ENCODE assay signal across 17 cellular contexts in the genomic region with DNA sequence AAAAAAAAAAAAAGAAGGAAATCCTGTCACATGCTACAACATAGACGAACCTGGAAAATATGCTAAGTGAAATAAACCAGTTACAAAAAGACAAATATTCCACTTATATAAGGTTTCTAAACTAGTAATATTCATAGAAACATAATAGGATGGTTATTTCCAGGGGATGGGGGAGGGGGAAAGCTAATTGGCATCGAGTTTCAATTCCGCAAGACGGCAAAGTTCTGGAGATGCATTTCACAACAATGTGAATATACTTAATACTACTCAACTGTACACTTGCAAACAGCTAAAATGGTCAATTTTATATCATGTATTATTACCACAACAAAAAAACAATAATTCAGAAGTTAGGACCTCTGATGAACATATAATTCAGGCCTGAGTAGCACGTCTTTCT. TPM values are rescaled to one million over a fixed set of nuclear protein-coding genes. Genes with fewer than 3 reads are reported as not detected.
DNase-seq lines count a peak whose midpoint lies in the region; ATAC-seq and TF ChIP-seq lines count a peak whose summit lies in the region.
"Had no signal": no experiment of that assay in that cellular context is flagged by ENCODE, and none has a peak within 500 bp of the region (broad histone marks: within the 10 kb centered on the region; RNA-seq: fewer than 3 reads in every experiment).

No MANE protein-coding gene starts in this region.

- H3K27ac ChIP-seq in GM23338 (ENCODE audit: low read depth) = no peak overlapping the region
- H3K27ac ChIP-seq in OCI-LY3 (ENCODE audit: low read length) = peak overlapping the region; percentile 69
- H3K27ac ChIP-seq in gastrocnemius medialis = no peak overlapping the region

- H3K9me2 ChIP-seq in GM23338 (ENCODE audit: insufficient read depth) = no peaks in the 10 kb centered on the region

- H3K9me3 ChIP-seq in OCI-LY3 (ENCODE audit: insufficient read depth, low read length) (no peaks in the 10 kb centered on the region), gastrocnemius medialis (no peaks in the 10 kb centered on the region)
- H3K9me3 ChIP-seq: BLaER1 treated with 17β-estradiol and CSF1 and Interleukin-3, amounts not matched to agents 10 nM and 100 nM; HAP-1 had no signal

- intact Hi-C loops in gastrocnemius medialis (cut with DNase I; ENCODE audit: low total_unique reads) = no loop called here

- H3K27me3 Mint-ChIP-seq in GM23338 (ENCODE audit: insufficient read depth, low read depth, poor library complexity) = no peaks in the 10 kb centered on the region
- H3K27me3 Mint-ChIP-seq: CD4-positive, alpha-beta memory T cell had no signal

- H3K4me3 Mint-ChIP-seq in GM23338 = no peak overlapping the region
- H3K4me3 Mint-ChIP-seq: CD4-positive, alpha-beta memory T cell had no signal

- H4K20me1 ChIP-seq in GM23338 (replicated peaks; ENCODE audit: insufficient read depth) (no peaks in the 10 kb centered on the region), OCI-LY3 (ENCODE audit: insufficient read depth, low read length) (no peaks in the 10 kb centered on the region)
- H4K20me1 ChIP-seq: BLaER1 treated with 17β-estradiol and CSF1 and Interleukin-3, amounts not matched to agents 10 nM and 100 nM had no signal

- no peaks in the 10 kb centered on the region for H3K9me3 Mint-ChIP-seq in GM23338
- H3K9me3 Mint-ChIP-seq: CD4-positive, alpha-beta memory T cell had no signal

- H3K4me1 ChIP-seq in GM23338 (ENCODE audit: insufficient read depth) (no peaks in the 10 kb centered on the region), OCI-LY3 (ENCODE audit: low read length) (peaks cover 38% of the 10 kb centered on the region), gastrocnemius medialis (peaks cover 0 to 9% of the 10 kb centered on the region in 2 donors)
- H3K4me1 ChIP-seq: HAP-1 had no signal

- TF ChIP-seq CTCF in GM23338 (conservative IDR thresholded peaks at IDR 0.05; ENCODE audit: low read depth in 2 of 2) (no peak), OCI-LY3 (IDR thresholded peaks at IDR 0.05; ENCODE audit: low read depth, low read length) (no peak), gastrocnemius medialis (IDR thresholded peaks at IDR 0.05 in 4 of 5, conservative IDR thresholded peaks at IDR 0.05 in 1 of 5) (no peak)

- H3K4me3 ChIP-seq in GM23338 = no peak overlapping the region
- H3K4me3 ChIP-seq in OCI-LY3 (ENCODE audit: low read length) = peak overlapping the region; percentile 4; the same call in 1 of the 2 replicates
- H3K4me3 ChIP-seq in gastrocnemius medialis = no peak overlapping the region
- H3K4me3 ChIP-seq: BLaER1 treated with 17β-estradiol and CSF1 and Interleukin-3, amounts not matched to agents 10 nM and 100 nM; HAP-1 had no signal

- peak overlapping the region; percentile 61; the same call in 1 of the 2 replicates for H2AFZ ChIP-seq in GM23338
- 0 out of 2 replicates have a peak overlapping the region, but pooled peaks have one; percentile 12 for H2AFZ ChIP-seq in OCI-LY3 (ENCODE audit: low read depth, low read length)

- H3K4me2 ChIP-seq in GM23338 (no peak overlapping the region), OCI-LY3 (ENCODE audit: low read length) (peak overlapping the region; percentile 37)

- H3K36me3 Mint-ChIP-seq in GM23338 (ENCODE audit: low read depth) = no peaks in the 10 kb centered on the region
- H3K36me3 Mint-ChIP-seq: CD4-positive, alpha-beta memory T cell had no signal

- H3K9ac ChIP-seq in OCI-LY3 (ENCODE audit: low read length) = peak overlapping the region; percentile 49; the same call in 1 of the 2 replicates
- H3K9ac ChIP-seq: BLaER1 treated with 17β-estradiol and CSF1 and Interleukin-3, amounts not matched to agents 10 nM and 100 nM had no signal

- ATAC-seq in GM23338 = no peak
- peak; percentile 16 to 30 for ATAC-seq in gastrocnemius medialis

- no peaks in the 10 kb centered on the region for H3K36me3 ChIP-seq in GM23338 (ENCODE audit: insufficient read depth)
- peaks cover 20% of the 10 kb centered on the region for H3K36me3 ChIP-seq in OCI-LY3 (replicated peaks; ENCODE audit: low read depth, low read length)
- peaks cover 0 to 56% of the 10 kb centered on the region in 2 donors for H3K36me3 ChIP-seq in gastrocnemius medialis
- H3K36me3 ChIP-seq: BLaER1 treated with 17β-estradiol and CSF1 and Interleukin-3, amounts not matched to agents 10 nM and 100 nM; HAP-1 had no signal

- H3K27ac Mint-ChIP-seq in GM23338 = no peak overlapping the region
- H3K27ac Mint-ChIP-seq: CD4-positive, alpha-beta memory T cell had no signal

- in situ Hi-C loops in gastrocnemius medialis (cut with MboI; ENCODE audit: low sequenced_read_pairs in 4 of 4) = no loop called here

- H3K4me1 Mint-ChIP-seq in GM23338 = no peaks in the 10 kb centered on the region; the same call in 2 of the 3 replicates

- no peak for TF ChIP-seq POLR2A in gastrocnemius medialis (IDR thresholded peaks at IDR 0.05)

- no peak for DNase-seq in GM23338 (ENCODE audit: low spot score)
- DNase-seq in NOMO-1 (lab: John Stamatoyannopoulos, UW; ENCODE audit: unreplicated experiment in 2 of 2) = peak; percentile 72 to 84
- DNase-seq in gastrocnemius medialis = no peak
- no peak for DNase-seq in NCI-H128 (lab: John Stamatoyannopoulos, UW; ENCODE audit: unreplicated experiment)
- DNase-seq in NCI-H345 treated with DMSO at 0.1 percent for 48 hours (lab: John Stamatoyannopoulos, UW; ENCODE audit: unreplicated experiment) = no peak
- DNase-seq in cerebellar nuclear complex (lab: John Stamatoyannopoulos, UW) = no peak
- DNase-seq: ACHN; CD4-positive, alpha-beta memory T cell; DMS153; DND-41; GDM1 had no signal

- H3K79me2 ChIP-seq in GM23338 (replicated peaks; ENCODE audit: insufficient read depth) (no peaks in the 10 kb centered on the region), OCI-LY3 (ENCODE audit: low read length) (no peaks in the 10 kb centered on the region)

- H3K27me3 ChIP-seq in GM23338 (ENCODE audit: insufficient read depth) = no peaks in the 10 kb centered on the region
- no peaks in the 10 kb centered on the region for H3K27me3 ChIP-seq in OCI-LY3 (ENCODE audit: low read depth, low read length)
- H3K27me3 ChIP-seq in gastrocnemius medialis = no peaks in the 10 kb centered on the region
- H3K27me3 ChIP-seq: BLaER1 treated with 17β-estradiol and CSF1 and Interleukin-3, amounts not matched to agents 10 nM and 100 nM had no signal

- no peaks in the 10 kb centered on the region for H3F3A ChIP-seq in GM23338 (replicated peaks; ENCODE audit: low read depth)

TF ChIP-seq in GM23338, 12 proteins besides CTCF, POLR2A, EP300 and RAD21 (continues in another document):
- TF ChIP-seq STAT1 (IDR thresholded peaks at IDR 0.05; ENCODE audit: unreplicated experiment) = no peak
- TF ChIP-seq POLR2AphosphoS5 (IDR thresholded peaks at IDR 0.05; ENCODE audit: low read depth) = no peak
- TF ChIP-seq NANOG (IDR thresholded peaks at IDR 0.05; ENCODE audit: borderline replicate concordance) = no peak
- TF ChIP-seq CREB1 (CRISPR knock-in tag; IDR thresholded peaks at IDR 0.05; ENCODE audit: low read depth) = no peak

RNA-seq across cellular contexts. Expression of a gene that starts 37.9 kb away (rescaled TPM):
- total RNA-seq in GM23338 (2014; rRNA removed; shearing (Covaris generic)) = not detected in 2 replicates
- polyA plus RNA-seq in GM23338 (2016; fragmentation: Nextera tagmentation; extraction: Ambion mirVana) = not detected in 2 replicates
- total RNA-seq in gastrocnemius medialis = 10 to 100 TPM in 2 of 4 donors, 1 to 10 TPM in 2; 6.0 to 38.2 (median 8.5) TPM
- total RNA-seq: H1, HT1080 had no signal
- polyA plus RNA-seq: CD4-positive, alpha-beta memory T cell; H1 had no signal

RNA-seq across cellular contexts. Expression of a gene that starts 43.1 kb away (rescaled TPM):
- not detected in 2 replicates for total RNA-seq in GM23338 (2014; rRNA removed; shearing (Covaris generic))
- polyA plus RNA-seq in GM23338 (2016; fragmentation: Nextera tagmentation; extraction: Ambion mirVana) = not detected in 2 replicates
- total RNA-seq in gastrocnemius medialis = 10 to 100 TPM; 12.8 to 82.3 (median 15.7) TPM
- total RNA-seq: A172, H1, HT1080 had no signal
- polyA plus RNA-seq: CD4-positive, alpha-beta memory T cell; H1 had no signal

Comparison
In these comparisons a context has a peak if more than half of its experiments do, and no peak if none do; other contexts are left out.
1. DNase-seq: peak in NOMO-1 (2 of 2); none in GM23338 (single experiment), gastrocnemius medialis (0 of 2), NCI-H128 (single experiment), NCI-H345 treated with DMSO at 0.1 percent for 48 hours (single experiment) and cerebellar nuclear complex (0 of 2).
2. RNA of a gene that starts 43.1 kb away (total RNA-seq): 12.8 to 82.3 TPM in gastrocnemius medialis; not detected in GM23338; every median in the first group is over 10 times any median in the second.